In genomic region chr10:48670978-48671913, GRCh38 we compare ENCODE assay signal across 9 cellular contexts. TPM values are rescaled to one million over a fixed set of nuclear protein-coding genes. Genes with fewer than 3 reads are reported as not detected.
DNase-seq lines count a peak whose midpoint lies in the region; ATAC-seq, FAIRE-seq and TF ChIP-seq lines count a peak whose summit lies in the region.
"Had no signal": no experiment of that assay in that cellular context is flagged by ENCODE, and none has a peak within 500 bp of the region (broad histone marks: within the 10 kb centered on the region; RNA-seq: fewer than 3 reads in every experiment).

No MANE protein-coding gene starts in this region.

- RAD21 ChIA-PET in GM12878 (lab: Charles Lee; ENCODE audit: unreplicated experiment), result interaction anchor here (1.0 to 3.4 kb wide), 10 partner anchors 11 to 133 kb away, joined by 3 to 87 read pairs (median 4); partner anchors contain the start of gene WDFY4

- in situ Hi-C loops in GM12878 (cut with MboI), result no loop called here

- peak; percentile 18 for FAIRE-seq in GM12878 (lab: Jason Lieb, UNC)

- no peak for DNase-seq in heart right ventricle
- DNase-seq in cardiac septum (ENCODE audit: low spot score), result no peak
- no peak for DNase-seq in GM12878 (ENCODE audit: low read depth, low spot score)
- no peak for DNase-seq in aorta
- DNase-seq in SHP77 treated with DMSO at 0.1 percent for 48 hours (lab: John Stamatoyannopoulos, UW), result no peak
- no peak for DNase-seq in NCI-H1105 treated with DMSO at 0.1 percent for 48 hours (lab: John Stamatoyannopoulos, UW)
- no peak for DNase-seq in NCI-H1417 treated with DMSO at 0.1 percent for 48 hours (lab: John Stamatoyannopoulos, UW)
- DNase-seq: NCI-H524 had no signal

- H2AFZ ChIP-seq in GM12878 (ENCODE audit: control insufficient read depth, low read depth, low read length), result peak overlapping the region; percentile 51

- peak; percentile 25; the same call in 1 of the 2 replicates for TF ChIP-seq RAD21 in GM12878 (IDR thresholded peaks at IDR 0.05; ENCODE audit: insufficient read depth, low read depth, low read length)

- TSS peak; percentile 75 for BruUV-seq in GM12878 (replicated peaks; lab: Mats Ljungman, UMichigan)

- ATAC-seq in heart right ventricle, result peak in 5 of 8 donors; percentile 43 to 67 (median 44)
- peak; percentile 70 for ATAC-seq in HG03025 (IDR thresholded peaks at IDR 0.05; ENCODE audit: low FRiP score, unreplicated experiment)
- peak; percentile 82 for ATAC-seq in GM12878
- ATAC-seq in aorta (ENCODE audit: low FRiP score), result peak; percentile 29

- H3K79me2 ChIP-seq in GM12878 (ENCODE audit: control insufficient read depth, insufficient read depth, low read length), result peaks cover 5% of the 10 kb centered on the region

- H3K4me2 ChIP-seq in GM12878 (ENCODE audit: control insufficient read depth, insufficient read depth), result peak overlapping the region; percentile 100

- peak; percentile 66 to 87; a peak in 3 of 4 replicates for TF ChIP-seq EP300 in GM12878 (IDR thresholded peaks at IDR 0.05; ENCODE audit: borderline replicate concordance in 1 of 2, control insufficient read depth in 1 of 2, low read depth in 2 of 2, low read length in 2 of 2)

- SMC1A ChIA-PET in GM12878 (lab: Charles Lee; ENCODE audit: uncharacterized antibody, unreplicated experiment), result interaction anchor here (0.8 to 7.8 kb wide), 9 partner anchors 9 to 388 kb away, joined by 3 to 85 read pairs (median 10); partner anchors contain the start of gene WDFY4

- no peaks in the 10 kb centered on the region for H4K20me1 ChIP-seq in GM12878 (ENCODE audit: control insufficient read depth, insufficient read depth)

- peak overlapping the region; percentile 92 for H3K9ac ChIP-seq in GM12878 (ENCODE audit: control insufficient read depth, insufficient read depth, low read length)

- POLR2A ChIA-PET in GM12878 (lab: Charles Lee), result interaction anchor here (0.6 to 4.5 kb wide), 6 partner anchors 12 to 94 kb away, joined by 3 to 79 read pairs (median 7); partner anchors contain the start of gene WDFY4

- H3K4me3 ChIP-seq in heart right ventricle (peak overlapping the region in 1 of 10 donors; percentile 14), GM12878 (peak overlapping the region; percentile 56), aorta (ENCODE audit: low read length in 2 of 2) (no peak overlapping the region)

- peaks cover 0 to 11% (median 0%) of the 10 kb centered on the region in 11 donors for H3K9me3 ChIP-seq in heart right ventricle
- no peaks in the 10 kb centered on the region for H3K9me3 ChIP-seq in GM12878 (replicated peaks; ENCODE audit: control insufficient read depth, insufficient read depth, low read length)
- H3K9me3 ChIP-seq in aorta (ENCODE audit: control insufficient read depth, low read length), result no peaks in the 10 kb centered on the region

- intact Hi-C loops in heart right ventricle (cut with DNase I), result no loop called here
- intact Hi-C loops in cardiac septum (cut with DNase I), result no loop called here
- intact Hi-C loops in GM12878 (cut with micrococcal nuclease; ENCODE audit: unreplicated experiment), result loop anchor here (5.0 kb wide), 2 partner anchors 131 to 384 kb away; no protein-coding TSS in a partner anchor
- intact Hi-C loops in aorta (cut with DNase I), result no loop called here

- TF ChIP-seq CTCF in heart right ventricle (IDR thresholded peaks at IDR 0.05) (no peak), GM12878 (IDR thresholded peaks at IDR 0.05 in 2 of 3, conservative IDR thresholded peaks at IDR 0.05 in 1 of 3; ENCODE audit: control insufficient read depth in 2 of 3, extremely low read depth in 1 of 3, insufficient read depth in 1 of 3, low read depth in 3 of 3, low read length in 3 of 3) (no peak)

- WGBS in heart right ventricle, 2 donors, result 53 to 55% methylated on average over 27 to 28 of the region's 28 CpGs
- WGBS in GM12878 (ENCODE audit: insufficient coverage, insufficient replicate concordance, low lambda C conversion rate, missing lambda C conversion rate), result 1% methylated on average over 28 of the region's 28 CpGs
- 81 to 86% methylated on average over 28 of the region's 28 CpGs for WGBS in aorta, 2 donors

- peak overlapping the region in 4 of 10 donors; percentile 34 to 70 (median 38) for H3K27ac ChIP-seq in heart right ventricle
- H3K27ac ChIP-seq in GM12878 (ENCODE audit: control insufficient read depth, insufficient read depth), result peak overlapping the region; percentile 100
- no peak overlapping the region for H3K27ac ChIP-seq in aorta (ENCODE audit: low read depth in 1 of 2, low read length in 2 of 2)

- H3K4me1 ChIP-seq in heart right ventricle (peaks cover 0 to 13% (median 0%) of the 10 kb centered on the region in 9 donors), GM12878 (ENCODE audit: control insufficient read depth, insufficient read depth, low read length) (peaks cover 43% of the 10 kb centered on the region), aorta (ENCODE audit: control insufficient read depth in 1 of 2, insufficient read depth in 2 of 2, low read length in 2 of 2) (no peaks in the 10 kb centered on the region)

- TF ChIP-seq POLR2A in GM12878 (IDR thresholded peaks at IDR 0.05; ENCODE audit: low read depth, low read length), result peak; percentile 80

- H3K36me3 ChIP-seq in heart right ventricle (no peaks in the 10 kb centered on the region), GM12878 (ENCODE audit: control insufficient read depth in 2 of 2, insufficient read depth in 2 of 2, low read length in 1 of 2) (no peaks in the 10 kb centered on the region), aorta (ENCODE audit: control insufficient read depth in 1 of 2, insufficient read depth in 2 of 2, low read length in 1 of 2) (no peaks in the 10 kb centered on the region)

- CTCF ChIA-PET in GM12878 (lab: Yijun Ruan, JAX), result interaction anchor here (1.1 to 3.7 kb wide), 5 partner anchors 13 to 94 kb away, joined by 3 to 22 read pairs (median 5); partner anchors contain the start of gene WDFY4

- H3K27me3 ChIP-seq in heart right ventricle (no peaks in the 10 kb centered on the region), GM12878 (replicated peaks in 1 of 2; ENCODE audit: control insufficient read depth in 2 of 2, insufficient read depth in 2 of 2, low read length in 1 of 2) (no peaks in the 10 kb centered on the region; a peak in 1 of 4 replicates), aorta (ENCODE audit: control insufficient read depth in 1 of 2, insufficient read depth in 2 of 2, low read length in 1 of 2) (no peaks in the 10 kb centered on the region)

TF ChIP-seq in GM12878, 131 proteins besides CTCF, POLR2A, EP300 and RAD21 (continues in another document):
- TF ChIP-seq PBX3 (IDR thresholded peaks at IDR 0.05; ENCODE audit: insufficient replicate concordance, low read depth, low read length), result no peak
- peak; percentile 95 for TF ChIP-seq TCF12 (IDR thresholded peaks at IDR 0.05; ENCODE audit: low read depth, low read length)
- no peak for TF ChIP-seq MYB (IDR thresholded peaks at IDR 0.05; ENCODE audit: borderline replicate concordance, low read depth, low read length)
- TF ChIP-seq HCFC1 (IDR thresholded peaks at IDR 0.05; ENCODE audit: low read length), result 0 out of 2 replicates have a peak, but pooled peaks have one; percentile 8
- TF ChIP-seq BCL11A (IDR thresholded peaks at IDR 0.05; ENCODE audit: low read depth, low read length), result peak; percentile 45; the same call in 1 of the 2 replicates
- TF ChIP-seq ZNF384 (IDR thresholded peaks at IDR 0.05; ENCODE audit: borderline replicate concordance, low read depth, low read length), result no peak
- TF ChIP-seq SRF (IDR thresholded peaks at IDR 0.05; ENCODE audit: low read depth in 2 of 2, low read length in 2 of 2), result no peak
- TF ChIP-seq HDGF (IDR thresholded peaks at IDR 0.05), result no peak
- peak; percentile 80; the same call in 1 of the 2 replicates for TF ChIP-seq RCOR1 (conservative IDR thresholded peaks at IDR 0.05; ENCODE audit: low read depth, low read length)
- TF ChIP-seq CHD1 (IDR thresholded peaks at IDR 0.05; ENCODE audit: low read depth, low read length), result no peak
- peak; percentile 68 for TF ChIP-seq KLF5 (IDR thresholded peaks at IDR 0.05; ENCODE audit: partially characterized antibody)

RNA-seq across cellular contexts. Expression of gene WDFY4, which starts 13.4 kb away (rescaled TPM):
- 1 to 10 TPM in 5 of 10 donors, under 1 TPM in 5; 0.66 to 7.4 (median 1.0) TPM for total RNA-seq in heart right ventricle
- under 1 TPM; 0.59 to 0.83 TPM for polyA plus RNA-seq in heart right ventricle
- total RNA-seq in cardiac septum, result 1.5 TPM
- 484 and 561 TPM in 2 replicates for total RNA-seq in GM12878 (2013; cell fraction: nucleolus; rRNA removed)
- 81.2 and 82.2 TPM in 2 replicates for total RNA-seq in GM12878 (2014; rRNA removed)
- total RNA-seq in GM12878 (2014; rRNA removed; fragmentation: Illumina TruSeq; extraction: Trizol), result 36.3 and 38.1 TPM in 2 replicates
- 132 and 136 TPM in 2 replicates for total RNA-seq in GM12878 (2021)
- 16.4 TPM for polyA plus RNA-seq in GM12878 (2011; ENCODE audit: low read depth)
- 24.4 and 58.0 TPM in 2 replicates for polyA plus RNA-seq in GM12878 (2011; rRNA removed)
- 46.0 and 51.0 TPM in 2 replicates for polyA plus RNA-seq in GM12878 (2011; cell fraction: cytosol; rRNA removed)
- polyA plus RNA-seq in GM12878 (2011; cell fraction: nucleus; rRNA removed), result 214 and 216 TPM in 2 replicates
- polyA plus RNA-seq in GM12878 (2012), result 26.0 and 43.0 TPM in 2 replicates
- polyA plus RNA-seq in GM12878 (2014; fragmentation: Illumina TruSeq; extraction: Trizol), result 34.4 and 49.4 TPM in 2 replicates
- polyA plus RNA-seq in GM12878 (2014; fragmentation: Nextera tagmentation; extraction: Ambion mirVana), result 10 to 100 TPM; 13.5 to 13.9 TPM
- 70.3 and 78.5 TPM in 2 replicates for polyA plus RNA-seq in GM12878 (2014; rRNA removed)
- polyA plus RNA-seq in GM12878 (2016; fragmentation: Nextera tagmentation; extraction: Ambion mirVana), result 10 to 100 TPM; 31.7 to 45.2 TPM
- polyA minus RNA-seq in GM12878 (2011; rRNA and poly(A)+ RNA removed), result 149 and 180 TPM in 2 replicates
- 57.9 and 65.2 TPM in 2 replicates for polyA minus RNA-seq in GM12878 (2011; cell fraction: cytosol; rRNA and poly(A)+ RNA removed)
- polyA minus RNA-seq in GM12878 (2011; cell fraction: nucleus; rRNA and poly(A)+ RNA removed), result 153 and 224 TPM in 2 replicates
- total RNA-seq in aorta, result 10 to 100 TPM in 1 of 2 donors, 1 to 10 TPM in 1; 7.3 to 15.0 TPM
- polyA plus RNA-seq in aorta, result 1 to 10 TPM in 1 of 2 donors, under 1 TPM in 1; 0.54 to 1.9 TPM

Comparison
In these comparisons a context has a peak if more than half of its experiments do, and no peak if none do; other contexts are left out.
1. ATAC-seq: peak in every context shown above with its lines; median percentile 82 in GM12878; 70 in HG03025; 44 in heart right ventricle; 29 in aorta.